ENCODE assay signal across 8 cellular contexts in the genomic region with DNA sequence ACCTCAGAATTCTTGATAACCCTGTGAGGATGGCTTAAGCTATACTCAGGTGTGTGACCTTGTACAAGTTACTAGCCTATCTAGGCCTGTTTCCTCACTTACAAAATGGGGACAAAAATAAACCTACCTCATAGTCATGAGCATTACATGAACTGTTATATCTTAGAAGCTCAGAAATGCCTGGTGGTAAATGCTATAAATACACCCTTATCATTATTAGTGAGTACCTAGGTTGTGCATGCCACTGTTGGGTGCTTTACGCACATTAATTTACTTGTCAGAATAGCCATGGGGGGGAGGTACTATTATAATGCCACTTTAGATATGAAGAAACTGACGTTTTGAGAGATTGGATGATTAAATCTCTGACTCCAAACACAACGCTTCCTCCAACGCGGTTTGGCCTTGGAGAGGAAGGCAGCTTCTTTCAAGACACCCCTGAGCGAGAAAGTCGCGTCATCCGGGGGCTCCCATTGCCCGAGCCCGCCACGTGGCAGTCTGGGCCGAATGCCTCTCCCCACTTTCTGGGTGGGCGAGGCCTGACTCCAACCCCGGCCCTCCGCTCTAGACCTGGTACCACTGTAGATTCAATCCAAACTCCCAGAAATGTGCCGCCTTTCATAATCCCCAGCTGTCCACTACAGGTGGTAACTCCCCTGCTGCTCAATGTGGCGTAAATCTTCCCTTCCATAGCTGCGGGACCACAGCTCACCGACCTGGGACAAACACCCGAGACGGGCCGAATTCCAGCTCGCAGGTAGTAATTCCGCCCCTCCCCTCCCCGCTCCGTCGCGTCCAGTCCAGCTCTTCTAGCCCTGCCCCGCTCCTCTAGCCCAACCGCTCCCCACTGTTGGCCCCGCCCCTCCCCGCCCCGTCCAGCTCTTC. TPM values are rescaled to one million over a fixed set of nuclear protein-coding genes. Genes with fewer than 3 reads are reported as not detected.
DNase-seq lines count a peak whose midpoint lies in the region; ATAC-seq, FAIRE-seq and TF ChIP-seq lines count a peak whose summit lies in the region.

No MANE protein-coding gene starts in this region.

- no peaks in the 10 kb centered on the region for H3K9me3 ChIP-seq in SK-N-SH
- no peaks in the 10 kb centered on the region for H3K9me3 ChIP-seq in GM12878 (replicated peaks; ENCODE audit: control insufficient read depth, insufficient read depth, low read length)
- H3K9me3 ChIP-seq in iPS-18a (ENCODE audit: control insufficient read depth, low read depth, low read length), result no peaks in the 10 kb centered on the region

- H3K36me3 ChIP-seq in SK-N-SH (replicated peaks in 1 of 2; ENCODE audit: control insufficient read depth in 1 of 2, insufficient read depth in 2 of 2, low read length in 1 of 2), result peaks cover 5 to 7% of the 10 kb centered on the region in 2 experiments
- peaks cover 1 to 4% of the 10 kb centered on the region in 2 experiments; a peak in 1 of 4 replicates for H3K36me3 ChIP-seq in GM12878 (ENCODE audit: control insufficient read depth in 2 of 2, insufficient read depth in 2 of 2, low read length in 1 of 2)
- H3K36me3 ChIP-seq in iPS-18a (ENCODE audit: control insufficient read depth, low read depth, low read length), result peaks cover 21% of the 10 kb centered on the region

- H3K4me2 ChIP-seq in SK-N-SH (peak overlapping the region; percentile 82), GM12878 (ENCODE audit: control insufficient read depth, insufficient read depth) (peak overlapping the region; percentile 93)

- intact Hi-C loops in GM12878 (cut with micrococcal nuclease; ENCODE audit: unreplicated experiment), result loop anchor here (1.0 kb wide), 2 partner anchors 57 to 102 kb away; partner anchors contain the start of genes LRRC41 and UQCRH

- CTCF ChIA-PET in SK-N-SH (lab: Yijun Ruan, JAX), result interaction anchor here (0.9 to 2.4 kb wide), 7 partner anchors 12 to 96 kb away, joined by 3 to 7 read pairs (median 4); partner anchors contain the start of gene NSUN4
- CTCF ChIA-PET in GM12878 (lab: Yijun Ruan, JAX), result interaction anchor here (0.5 to 4.2 kb wide), 16 partner anchors 12 to 561 kb away, joined by 3 to 86 read pairs (median 3); partner anchors contain the start of genes GPBP1L1 and NSUN4

- TF ChIP-seq POLR2A in GM12878 (IDR thresholded peaks at IDR 0.05; ENCODE audit: low read depth, low read length), result peak; percentile 67

- SMC1A ChIA-PET in GM12878 (lab: Charles Lee; ENCODE audit: uncharacterized antibody, unreplicated experiment), result interaction anchor here (0.9 to 2.2 kb wide), 8 partner anchors 13 to 102 kb away, joined by 3 to 12 read pairs (median 4); no protein-coding TSS in a partner anchor

- POLR2A ChIA-PET in SK-N-SH (lab: Yijun Ruan, JAX) (interaction anchor here (0.7 to 1.2 kb wide), 5 partner anchors 13 to 115 kb away, joined by 3 to 5 read pairs (median 3); partner anchors contain the start of genes LRRC41, PIK3R3 and UQCRH), GM12878 (lab: Charles Lee) (interaction anchor here (0.5 to 2.0 kb wide), 11 partner anchors 42 to 701 kb away, joined by 3 to 8 read pairs (median 4); partner anchors contain the start of genes LRRC41 and UQCRH)

- in situ Hi-C loops in GM12878 (cut with MboI), result no loop called here

- BruUV-seq in GM12878 (replicated peaks; lab: Mats Ljungman, UMichigan), result TSS peak; percentile 81

- whole genome bisulfite sequencing in SK-N-SH (ENCODE audit: low lambda C conversion rate), result 9% methylated on average over 28 of the region's 34 CpGs
- WGBS in GM12878 (ENCODE audit: insufficient coverage, insufficient replicate concordance, low lambda C conversion rate, missing lambda C conversion rate), result 1% methylated on average over 28 of the region's 34 CpGs

- TF ChIP-seq RAD21 in SK-N-SH (IDR thresholded peaks at IDR 0.05; ENCODE audit: low read length) (no peak), GM12878 (IDR thresholded peaks at IDR 0.05; ENCODE audit: insufficient read depth, low read depth, low read length) (no peak)

- FAIRE-seq in GM12878 (lab: Jason Lieb, UNC), result no peak

- TF ChIP-seq CTCF in SK-N-SH (IDR thresholded peaks at IDR 0.05), result no peak
- no peak for TF ChIP-seq CTCF in GM12878 (IDR thresholded peaks at IDR 0.05 in 2 of 3, conservative IDR thresholded peaks at IDR 0.05 in 1 of 3; ENCODE audit: control insufficient read depth in 2 of 3, extremely low read depth in 1 of 3, insufficient read depth in 1 of 3, low read depth in 3 of 3, low read length in 3 of 3)

- ATAC-seq in GM19452 (IDR thresholded peaks at IDR 0.05; ENCODE audit: unreplicated experiment) (peak; percentile 52), HG03520 (IDR thresholded peaks at IDR 0.05; ENCODE audit: unreplicated experiment) (peak; percentile 36), GM12878 (peak; percentile 85)

- H3K4me1 ChIP-seq in SK-N-SH (ENCODE audit: control insufficient read depth in 1 of 2, insufficient read depth in 2 of 2, low read depth in 1 of 2, low read length in 1 of 2) (peaks cover 10 to 12% of the 10 kb centered on the region in 2 experiments; a peak in 2 of 4 replicates), GM12878 (ENCODE audit: control insufficient read depth, insufficient read depth, low read length) (peaks cover 7% of the 10 kb centered on the region; the same call in 1 of the 2 replicates), iPS-18a (ENCODE audit: control insufficient read depth, low read depth, low read length) (peaks cover 11% of the 10 kb centered on the region)

- no peaks in the 10 kb centered on the region for H3K9me2 ChIP-seq in SK-N-SH

- H3K79me2 ChIP-seq in SK-N-SH (ENCODE audit: insufficient read depth) (peaks cover 27% of the 10 kb centered on the region), GM12878 (ENCODE audit: control insufficient read depth, insufficient read depth, low read length) (peaks cover 22% of the 10 kb centered on the region)

- H2AFZ ChIP-seq in SK-N-SH (ENCODE audit: low read depth), result peak overlapping the region; percentile 90
- peak overlapping the region; percentile 98 for H2AFZ ChIP-seq in GM12878 (ENCODE audit: control insufficient read depth, low read depth, low read length)

- peak overlapping the region; percentile 75 for H3K9ac ChIP-seq in SK-N-SH
- peak overlapping the region; percentile 84 for H3K9ac ChIP-seq in GM12878 (ENCODE audit: control insufficient read depth, insufficient read depth, low read length)
- peak overlapping the region; percentile 81 for H3K9ac ChIP-seq in iPS-18a (ENCODE audit: low read length)

- no peak for TF ChIP-seq EP300 in SK-N-SH (IDR thresholded peaks at IDR 0.05; ENCODE audit: borderline replicate concordance in 1 of 2, low read depth in 1 of 2, low read length in 1 of 2)
- TF ChIP-seq EP300 in GM12878 (IDR thresholded peaks at IDR 0.05; ENCODE audit: borderline replicate concordance in 1 of 2, control insufficient read depth in 1 of 2, low read depth in 2 of 2, low read length in 2 of 2), result 0 out of 4 replicates have a peak, but pooled peaks of 1 of the 2 experiments have one; percentile 4

- H4K20me1 ChIP-seq in SK-N-SH (ENCODE audit: insufficient read depth) (no peaks in the 10 kb centered on the region), GM12878 (ENCODE audit: control insufficient read depth, insufficient read depth) (no peaks in the 10 kb centered on the region)

- peak overlapping the region; percentile 65 to 89 for H3K4me3 ChIP-seq in SK-N-SH (ENCODE audit: low read depth in 2 of 2, low read length in 1 of 2)
- H3K4me3 ChIP-seq in GM12878, result peak overlapping the region; percentile 72
- H3K4me3 ChIP-seq in iPS-18a (ENCODE audit: low read length), result peak overlapping the region; percentile 89

- H3K27me3 ChIP-seq in SK-N-SH (ENCODE audit: insufficient read depth), result no peaks in the 10 kb centered on the region
- H3K27me3 ChIP-seq in GM12878 (replicated peaks in 1 of 2; ENCODE audit: control insufficient read depth in 2 of 2, insufficient read depth in 2 of 2, low read length in 1 of 2), result no peaks in the 10 kb centered on the region
- no peaks in the 10 kb centered on the region for H3K27me3 ChIP-seq in iPS-18a (ENCODE audit: control insufficient read depth, insufficient read depth, low read length)

- H3F3A ChIP-seq in SK-N-SH (replicated peaks; ENCODE audit: insufficient read depth), result peaks cover 8% of the 10 kb centered on the region

- RAD21 ChIA-PET in GM12878 (lab: Charles Lee; ENCODE audit: unreplicated experiment), result interaction anchor here (0.6 to 2.4 kb wide), 18 partner anchors 21 to 1652 kb away, joined by 3 to 23 read pairs (median 4); partner anchors contain the start of genes EIF2B3, LRRC41, NSUN4 and UQCRH

- H3K27ac ChIP-seq in SK-N-SH (ENCODE audit: low read depth in 2 of 2, low read length in 1 of 2), result peak overlapping the region; percentile 56 to 60
- peak overlapping the region; percentile 79 for H3K27ac ChIP-seq in GM12878 (ENCODE audit: control insufficient read depth, insufficient read depth)
- peak overlapping the region; percentile 75 for H3K27ac ChIP-seq in iPS-18a (ENCODE audit: low read length)

- DNase-seq in DMS 273 (lab: John Stamatoyannopoulos, UW; ENCODE audit: unreplicated experiment) (peak; percentile 88), SK-N-SH (peak; percentile 75), GM12878 (ENCODE audit: low read depth, low spot score) (no peak), Ammon's horn (ENCODE audit: low spot score) (no peak)
- peak; percentile 55 for DNase-seq in stimulated activated CD4-positive, alpha-beta T cell treated with anti-CD3 and anti-CD28 coated beads, Interleukin-12 subunit alpha, Interleukin-12 subunit beta, amount 100 ng/mL, for 4 hours

RNA-seq across cellular contexts. Expression of gene RAD54L, which starts 0.8 kb away (rescaled TPM):
- polyA plus RNA-seq in SK-N-SH (2012; rRNA removed), result 11.5 and 13.4 TPM in 2 replicates
- 5.6 and 8.1 TPM in 2 replicates for polyA plus RNA-seq in SK-N-SH (2012; cell fraction: cytosol; rRNA removed)
- 37.1 and 49.5 TPM in 2 replicates for polyA plus RNA-seq in SK-N-SH (2012; cell fraction: nucleus; rRNA removed)
- total RNA-seq in GM12878 (2013; cell fraction: nucleolus; rRNA removed), result 15.3 and 17.4 TPM in 2 replicates
- total RNA-seq in GM12878 (2014; rRNA removed), result 15.8 TPM in 2 replicates
- total RNA-seq in GM12878 (2014; rRNA removed; fragmentation: Illumina TruSeq; extraction: Trizol), result 12.4 and 12.9 TPM in 2 replicates
- total RNA-seq in GM12878 (2021), result 34.0 and 34.7 TPM in 2 replicates
- 7.4 TPM for polyA plus RNA-seq in GM12878 (2011; ENCODE audit: low read depth)
- 8.9 and 17.6 TPM in 2 replicates for polyA plus RNA-seq in GM12878 (2011; rRNA removed)
- 24.1 and 27.9 TPM in 2 replicates for polyA plus RNA-seq in GM12878 (2011; cell fraction: cytosol; rRNA removed)
- 86.4 and 103 TPM in 2 replicates for polyA plus RNA-seq in GM12878 (2011; cell fraction: nucleus; rRNA removed)
- 10.6 and 18.3 TPM in 2 replicates for polyA plus RNA-seq in GM12878 (2012)
- 26.5 and 35.5 TPM in 2 replicates for polyA plus RNA-seq in GM12878 (2014; fragmentation: Illumina TruSeq; extraction: Trizol)
- polyA plus RNA-seq in GM12878 (2014; fragmentation: Nextera tagmentation; extraction: Ambion mirVana), result 10 to 100 TPM; 15.8 to 26.1 TPM
- 21.1 and 24.5 TPM in 2 replicates for polyA plus RNA-seq in GM12878 (2014; rRNA removed)
- 10 to 100 TPM; 51.5 to 54.2 TPM for polyA plus RNA-seq in GM12878 (2016; fragmentation: Nextera tagmentation; extraction: Ambion mirVana)
- polyA minus RNA-seq in GM12878 (2011; rRNA and poly(A)+ RNA removed), result 20.2 and 21.9 TPM in 2 replicates
- 11.0 and 11.6 TPM in 2 replicates for polyA minus RNA-seq in GM12878 (2011; cell fraction: cytosol; rRNA and poly(A)+ RNA removed)
- polyA minus RNA-seq in GM12878 (2011; cell fraction: nucleus; rRNA and poly(A)+ RNA removed), result 9.6 and 19.3 TPM in 2 replicates

RNA-seq across cellular contexts. Expression of gene LURAP1, which starts 43.7 kb away (rescaled TPM):
- polyA plus RNA-seq in SK-N-SH (2012; rRNA removed) (4.6 and 5.1 TPM in 2 replicates), GM12878 (2011; rRNA removed) (0.03 TPM in 1 of 2 replicates, not detected in the other), GM12878 (2014; fragmentation: Illumina TruSeq; extraction: Trizol) (0.06 and 0.24 TPM in 2 replicates), GM12878 (2014; fragmentation: Nextera tagmentation; extraction: Ambion mirVana) (under 1 TPM; 0.03 to 0.05 TPM), GM12878 (2014; rRNA removed) (0.20 and 0.50 TPM in 2 replicates), GM12878 (2016; fragmentation: Nextera tagmentation; extraction: Ambion mirVana) (under 1 TPM; 0.09 to 0.19 TPM)
- polyA plus RNA-seq in SK-N-SH (2012; cell fraction: cytosol; rRNA removed), result 2.4 and 2.9 TPM in 2 replicates
- polyA plus RNA-seq in SK-N-SH (2012; cell fraction: nucleus; rRNA removed), result 7.8 and 9.1 TPM in 2 replicates
- not detected in 2 replicates for total RNA-seq in GM12878 (2013; cell fraction: nucleolus; rRNA removed)
- total RNA-seq in GM12878 (2014; rRNA removed) (0.22 and 0.40 TPM in 2 replicates), GM12878 (2014; rRNA removed; fragmentation: Illumina TruSeq; extraction: Trizol) (0.13 and 0.18 TPM in 2 replicates), GM12878 (2021) (0.24 and 0.41 TPM in 2 replicates)
- not detected for polyA plus RNA-seq in GM12878 (2011; ENCODE audit: low read depth)
- 0.05 TPM in 1 of 2 replicates, not detected in the other for polyA plus RNA-seq in GM12878 (2011; cell fraction: cytosol; rRNA removed)
- polyA plus RNA-seq in GM12878 (2011; cell fraction: nucleus; rRNA removed), result 0.09 TPM in 1 of 2 replicates, not detected in the other
- 0.07 TPM in 1 of 2 replicates, not detected in the other for polyA plus RNA-seq in GM12878 (2012)
- polyA minus RNA-seq in GM12878 (2011; rRNA and poly(A)+ RNA removed), result not detected in 2 replicates
- polyA minus RNA-seq in GM12878 (2011; cell fraction: cytosol; rRNA and poly(A)+ RNA removed), result not detected in 2 replicates
- polyA minus RNA-seq in GM12878 (2011; cell fraction: nucleus; rRNA and poly(A)+ RNA removed), result not detected in 2 replicates

RNA-seq across cellular contexts. Expression of gene POMGNT1, which starts 48.6 kb away (rescaled TPM):
- polyA plus RNA-seq in SK-N-SH (2012; rRNA removed) (165 and 198 TPM in 2 replicates), GM12878 (2011; rRNA removed) (21.7 and 30.0 TPM in 2 replicates), GM12878 (2014; fragmentation: Illumina TruSeq; extraction: Trizol) (16.0 and 25.2 TPM in 2 replicates), GM12878 (2014; fragmentation: Nextera tagmentation; extraction: Ambion mirVana) (10 to 100 TPM in 1 of 2 experiments, 1 to 10 TPM in 1; 8.6 to 29.0 TPM), GM12878 (2014; rRNA removed) (30.4 and 32.5 TPM in 2 replicates), GM12878 (2016; fragmentation: Nextera tagmentation; extraction: Ambion mirVana) (10 to 100 TPM; 32.6 to 35.2 TPM)
- 92.0 and 140 TPM in 2 replicates for polyA plus RNA-seq in SK-N-SH (2012; cell fraction: cytosol; rRNA removed)
- 333 and 360 TPM in 2 replicates for polyA plus RNA-seq in SK-N-SH (2012; cell fraction: nucleus; rRNA removed)
- total RNA-seq in GM12878 (2013; cell fraction: nucleolus; rRNA removed), result 61.8 and 62.1 TPM in 2 replicates
- total RNA-seq in GM12878 (2014; rRNA removed) (25.5 and 29.0 TPM in 2 replicates), GM12878 (2014; rRNA removed; fragmentation: Illumina TruSeq; extraction: Trizol) (23.4 and 24.7 TPM in 2 replicates), GM12878 (2021) (34.5 and 36.0 TPM in 2 replicates)
- 7.1 TPM for polyA plus RNA-seq in GM12878 (2011; ENCODE audit: low read depth)
- polyA plus RNA-seq in GM12878 (2011; cell fraction: cytosol; rRNA removed), result 30.6 and 38.4 TPM in 2 replicates
- polyA plus RNA-seq in GM12878 (2011; cell fraction: nucleus; rRNA removed), result 80.7 and 94.3 TPM in 2 replicates
- 17.8 and 18.0 TPM in 2 replicates for polyA plus RNA-seq in GM12878 (2012)
- polyA minus RNA-seq in GM12878 (2011; rRNA and poly(A)+ RNA removed), result 24.7 and 34.4 TPM in 2 replicates
- 11.0 and 12.3 TPM in 2 replicates for polyA minus RNA-seq in GM12878 (2011; cell fraction: cytosol; rRNA and poly(A)+ RNA removed)
- 20.6 and 26.1 TPM in 2 replicates for polyA minus RNA-seq in GM12878 (2011; cell fraction: nucleus; rRNA and poly(A)+ RNA removed)

RNA-seq across cellular contexts. Expression of gene LRRC41, which starts 56.6 kb away (rescaled TPM):
- 59.3 and 66.0 TPM in 2 replicates for polyA plus RNA-seq in SK-N-SH (2012; rRNA removed)
- polyA plus RNA-seq in SK-N-SH (2012; cell fraction: cytosol; rRNA removed), result 27.8 and 44.8 TPM in 2 replicates
- 79.7 and 99.7 TPM in 2 replicates for polyA plus RNA-seq in SK-N-SH (2012; cell fraction: nucleus; rRNA removed)
- 65.4 and 65.5 TPM in 2 replicates for total RNA-seq in GM12878 (2013; cell fraction: nucleolus; rRNA removed)
- 62.7 and 65.7 TPM in 2 replicates for total RNA-seq in GM12878 (2014; rRNA removed)
- 35.1 and 36.3 TPM in 2 replicates for total RNA-seq in GM12878 (2014; rRNA removed; fragmentation: Illumina TruSeq; extraction: Trizol)
- 56.7 and 57.7 TPM in 2 replicates for total RNA-seq in GM12878 (2021)
- polyA plus RNA-seq in GM12878 (2011; ENCODE audit: low read depth), result 25.2 TPM
- polyA plus RNA-seq in GM12878 (2011; rRNA removed), result 25.3 and 43.3 TPM in 2 replicates
- 50.6 and 56.7 TPM in 2 replicates for polyA plus RNA-seq in GM12878 (2011; cell fraction: cytosol; rRNA removed)
- 62.8 and 70.9 TPM in 2 replicates for polyA plus RNA-seq in GM12878 (2011; cell fraction: nucleus; rRNA removed)
- 42.1 and 42.9 TPM in 2 replicates for polyA plus RNA-seq in GM12878 (2012)
- 18.5 and 40.1 TPM in 2 replicates for polyA plus RNA-seq in GM12878 (2014; fragmentation: Illumina TruSeq; extraction: Trizol)
- polyA plus RNA-seq in GM12878 (2014; fragmentation: Nextera tagmentation; extraction: Ambion mirVana), result 10 to 100 TPM; 12.0 to 12.6 TPM
- polyA plus RNA-seq in GM12878 (2014; rRNA removed), result 53.8 and 55.6 TPM in 2 replicates
- polyA plus RNA-seq in GM12878 (2016; fragmentation: Nextera tagmentation; extraction: Ambion mirVana), result 10 to 100 TPM; 67.3 to 79.9 TPM
- 40.8 and 80.5 TPM in 2 replicates for polyA minus RNA-seq in GM12878 (2011; rRNA and poly(A)+ RNA removed)
- 29.5 TPM in 2 replicates for polyA minus RNA-seq in GM12878 (2011; cell fraction: cytosol; rRNA and poly(A)+ RNA removed)
- 21.6 and 34.4 TPM in 2 replicates for polyA minus RNA-seq in GM12878 (2011; cell fraction: nucleus; rRNA and poly(A)+ RNA removed)

RNA-seq across cellular contexts. Expression of gene UQCRH, which starts 56.7 kb away (rescaled TPM):
- polyA plus RNA-seq in SK-N-SH (2012; rRNA removed), result 971 and 1,411 TPM in 2 replicates
- polyA plus RNA-seq in SK-N-SH (2012; cell fraction: cytosol; rRNA removed), result 1,815 and 2,051 TPM in 2 replicates
- polyA plus RNA-seq in SK-N-SH (2012; cell fraction: nucleus; rRNA removed), result 140 and 205 TPM in 2 replicates
- 169 and 182 TPM in 2 replicates for total RNA-seq in GM12878 (2013; cell fraction: nucleolus; rRNA removed)
- 522 and 625 TPM in 2 replicates for total RNA-seq in GM12878 (2014; rRNA removed)
- 582 and 603 TPM in 2 replicates for total RNA-seq in GM12878 (2014; rRNA removed; fragmentation: Illumina TruSeq; extraction: Trizol)
- total RNA-seq in GM12878 (2021), result 363 and 392 TPM in 2 replicates
- polyA plus RNA-seq in GM12878 (2011; ENCODE audit: low read depth), result 2,257 TPM
- 1,782 and 2,485 TPM in 2 replicates for polyA plus RNA-seq in GM12878 (2011; rRNA removed)
- 682 and 1,244 TPM in 2 replicates for polyA plus RNA-seq in GM12878 (2011; cell fraction: cytosol; rRNA removed)
- 369 and 418 TPM in 2 replicates for polyA plus RNA-seq in GM12878 (2011; cell fraction: nucleus; rRNA removed)
- 583 and 710 TPM in 2 replicates for polyA plus RNA-seq in GM12878 (2012)
- 612 and 665 TPM in 2 replicates for polyA plus RNA-seq in GM12878 (2014; fragmentation: Illumina TruSeq; extraction: Trizol)
- 1,000 to 10,000 TPM; 1,451 to 1,539 TPM for polyA plus RNA-seq in GM12878 (2014; fragmentation: Nextera tagmentation; extraction: Ambion mirVana)
- polyA plus RNA-seq in GM12878 (2014; rRNA removed), result 516 and 647 TPM in 2 replicates
- polyA plus RNA-seq in GM12878 (2016; fragmentation: Nextera tagmentation; extraction: Ambion mirVana), result 100 to 1,000 TPM; 574 to 652 TPM
- 164 and 195 TPM in 2 replicates for polyA minus RNA-seq in GM12878 (2011; rRNA and poly(A)+ RNA removed)
- 98.8 and 102 TPM in 2 replicates for polyA minus RNA-seq in GM12878 (2011; cell fraction: cytosol; rRNA and poly(A)+ RNA removed)
- 46.1 and 63.4 TPM in 2 replicates for polyA minus RNA-seq in GM12878 (2011; cell fraction: nucleus; rRNA and poly(A)+ RNA removed)

Comparison
In these comparisons a context has a peak if more than half of its experiments do, and no peak if none do; other contexts are left out.
1. DNase-seq: peak in DMS 273 (single experiment), SK-N-SH (single experiment) and stimulated activated CD4-positive, alpha-beta T cell treated with anti-CD3 and anti-CD28 coated beads, Interleukin-12 subunit alpha, Interleukin-12 subunit beta, amount 100 ng/mL, for 4 hours (single experiment); none in GM12878 (single experiment) and Ammon's horn (single experiment).
2. Peak in every context shown above with its lines, with median percentiles within 50 percentile points of each other: ATAC-seq, H3K27ac ChIP-seq, H3K4me3 ChIP-seq and H3K9ac ChIP-seq.